In genomic region chr3:80649170-80649569, GRCh38 we compare ENCODE assay signal across 29 cellular contexts.
"Had no signal": no experiment of that assay in that cellular context is flagged by ENCODE, and none has a peak within 500 bp of the region (broad histone marks: within the 10 kb centered on the region; RNA-seq: fewer than 3 reads in every experiment).

No MANE protein-coding gene starts in this region.

- H3K4me1 ChIP-seq: stomach, suprapubic skin, testis, thyroid gland, tibial artery, tibial nerve, transverse colon, upper lobe of left lung, upper lobe of right lung, uterus, vagina had no signal

- H3K27ac Mint-ChIP-seq: stimulated activated effector memory CD8-positive, alpha-beta T cell treated with anti-CD3 and anti-CD28 coated beads, Interleukin-12 subunit alpha, Interleukin-12 subunit beta, amount 100 ng/mL, for 72 hours; stimulated activated memory B cell treated with anti-CD40 and anti-IgM and Interleukin-4, amounts not matched to agents 10 μg/mL and 1 μg/mL and 100 μg/mL, for 72 hours; stimulated activated naive B cell treated with anti-CD40 and anti-IgM and Interleukin-4, amounts not matched to agents 10 μg/mL and 1 μg/mL and 100 μg/mL, for 72 hours; stimulated activated naive CD8-positive, alpha-beta T cell treated with anti-CD3 and anti-CD28 coated beads, Interleukin-15, amount 100 ng/mL, for 72 hours; stimulated activated naive CD8-positive, alpha-beta T cell treated with anti-CD3 and anti-CD28 coated beads, Interleukin-15, Interleukin-2, amounts not matched to agents 100 ng/mL and 50 ng/mL, for 24 hours; type B pancreatic cell had no signal

- H3K27me3 Mint-ChIP-seq: stimulated activated memory B cell treated with anti-CD40 and anti-IgM and Interleukin-4, amounts not matched to agents 10 μg/mL and 1 μg/mL and 100 μg/mL, for 72 hours; stimulated activated naive B cell treated with anti-CD40 and anti-IgM and Interleukin-4, amounts not matched to agents 10 μg/mL and 1 μg/mL and 100 μg/mL, for 72 hours; stimulated activated naive CD8-positive, alpha-beta T cell treated with anti-CD3 and anti-CD28 coated beads, Interleukin-15, amount 100 ng/mL, for 72 hours; stimulated activated naive CD8-positive, alpha-beta T cell treated with anti-CD3 and anti-CD28 coated beads, Interleukin-15, Interleukin-2, amounts not matched to agents 100 ng/mL and 50 ng/mL, for 24 hours; type B pancreatic cell had no signal

- H3K36me3 Mint-ChIP-seq: stimulated activated effector memory CD8-positive, alpha-beta T cell treated with anti-CD3 and anti-CD28 coated beads, Interleukin-12 subunit alpha, Interleukin-12 subunit beta, amount 100 ng/mL, for 72 hours; stimulated activated memory B cell treated with anti-CD40 and anti-IgM and Interleukin-4, amounts not matched to agents 10 μg/mL and 1 μg/mL and 100 μg/mL, for 72 hours; stimulated activated naive B cell treated with anti-CD40 and anti-IgM and Interleukin-4, amounts not matched to agents 10 μg/mL and 1 μg/mL and 100 μg/mL, for 72 hours; type B pancreatic cell had no signal

- H3K9me3 ChIP-seq: suprapubic skin, testis, thoracic aorta, thyroid gland, tibial artery, tibial nerve, upper lobe of right lung, uterus, vagina had no signal

- H3K4me3 Mint-ChIP-seq: stimulated activated effector memory CD8-positive, alpha-beta T cell treated with anti-CD3 and anti-CD28 coated beads, Interleukin-12 subunit alpha, Interleukin-12 subunit beta, amount 100 ng/mL, for 72 hours; stimulated activated memory B cell treated with anti-CD40 and anti-IgM and Interleukin-4, amounts not matched to agents 10 μg/mL and 1 μg/mL and 100 μg/mL, for 72 hours; stimulated activated naive B cell treated with anti-CD40 and anti-IgM and Interleukin-4, amounts not matched to agents 10 μg/mL and 1 μg/mL and 100 μg/mL, for 72 hours; stimulated activated naive CD8-positive, alpha-beta T cell treated with anti-CD3 and anti-CD28 coated beads, Interleukin-15, amount 100 ng/mL, for 72 hours; stimulated activated naive CD8-positive, alpha-beta T cell treated with anti-CD3 and anti-CD28 coated beads, Interleukin-15, Interleukin-2, amounts not matched to agents 100 ng/mL and 50 ng/mL, for 24 hours; type B pancreatic cell had no signal

- FAIRE-seq: urothelium cell line had no signal

- H3K27ac ChIP-seq: stomach, suprapubic skin, testis, thoracic aorta, thyroid gland, tibial artery, tibial nerve, transverse colon, upper lobe of left lung, upper lobe of right lung, uterus, vagina had no signal

- H3K4me3 ChIP-seq: stomach, suprapubic skin, testis, thoracic aorta, thyroid gland, tibial artery, tibial nerve, transverse colon, upper lobe of left lung, upper lobe of right lung, uterus, vagina had no signal

- ATAC-seq: stimulated activated effector memory CD8-positive, alpha-beta T cell treated with anti-CD3 and anti-CD28 coated beads, Interleukin-12 subunit alpha, Interleukin-12 subunit beta, amount 100 ng/mL, for 72 hours; stimulated activated memory B cell treated with anti-CD40 and anti-IgM and Interleukin-4, amounts not matched to agents 10 μg/mL and 1 μg/mL and 100 μg/mL, for 72 hours; stimulated activated naive B cell treated with anti-CD40 and anti-IgM and Interleukin-4, amounts not matched to agents 10 μg/mL and 1 μg/mL and 100 μg/mL, for 72 hours; stimulated activated naive CD8-positive, alpha-beta T cell treated with anti-CD3 and anti-CD28 coated beads, Interleukin-15, amount 100 ng/mL, for 72 hours; stimulated activated naive CD8-positive, alpha-beta T cell treated with anti-CD3 and anti-CD28 coated beads, Interleukin-15, Interleukin-2, amounts not matched to agents 100 U/mL and 50 U/mL, for 24 hours; upper lobe of right lung had no signal

- H3K36me3 ChIP-seq: stomach, suprapubic skin, thoracic aorta, thyroid gland, tibial artery, tibial nerve, transverse colon, upper lobe of left lung, upper lobe of right lung, uterus, vagina had no signal

- DNase-seq: stimulated activated CD4-positive, alpha-beta T cell treated with anti-CD3 and anti-CD28 coated beads, Interleukin-2, amount 100 ng/mL, for 48 hours; stimulated activated CD4-positive, alpha-beta T cell treated with anti-CD3 and anti-CD28 coated beads, Interleukin-4, amount 100 ng/mL, for 1 hour; stimulated activated CD4-positive, alpha-beta T cell treated with anti-CD3 and anti-CD28 coated beads, Interleukin-4, amount 100 ng/mL, for 24 hours; stimulated activated CD4-positive, alpha-beta T cell treated with anti-CD3 and anti-CD28 coated beads, Interleukin-4, amount 100 ng/mL, for 4 hours; stimulated activated CD8-positive, alpha-beta memory T cell treated with anti-CD3 and anti-CD28 coated beads, Interleukin-4, amount 100 ng/mL, for 48 hours; stimulated activated naive B cell treated with anti-CD40 and anti-IgM and Interleukin-4, amounts not matched to agents 10 μg/mL and 1 μg/mL and 100 μg/mL, for 72 hours; stimulated activated naive CD4-positive, alpha-beta T cell; stimulated activated naive CD4-positive, alpha-beta T cell treated with Interleukin-2 at 50 U/mL for 16 hours; stimulated activated naive CD8-positive, alpha-beta T cell treated with anti-CD3 and anti-CD28 coated beads, Interleukin-15, amount 100 ng/mL, for 72 hours; stimulated activated naive CD8-positive, alpha-beta T cell treated with anti-CD3 and anti-CD28 coated beads, Interleukin-15, Interleukin-2, amounts not matched to agents 100 U/mL and 50 U/mL, for 24 hours; stomach; substantia nigra; testis; thyroid gland; tibial artery; transverse colon; trophoblast cell; upper lobe of left lung; upper lobe of right lung; uterus had no signal

- H3K27me3 ChIP-seq: stomach, suprapubic skin, testis, thyroid gland, tibial artery, tibial nerve, transverse colon, upper lobe of left lung, upper lobe of right lung, uterus, vagina had no signal

- H3K4me1 Mint-ChIP-seq: stimulated activated effector memory CD8-positive, alpha-beta T cell treated with anti-CD3 and anti-CD28 coated beads, Interleukin-12 subunit alpha, Interleukin-12 subunit beta, amount 100 ng/mL, for 72 hours; stimulated activated memory B cell treated with anti-CD40 and anti-IgM and Interleukin-4, amounts not matched to agents 10 μg/mL and 1 μg/mL and 100 μg/mL, for 72 hours; stimulated activated naive B cell treated with anti-CD40 and anti-IgM and Interleukin-4, amounts not matched to agents 10 μg/mL and 1 μg/mL and 100 μg/mL, for 72 hours; stimulated activated naive CD8-positive, alpha-beta T cell treated with anti-CD3 and anti-CD28 coated beads, Interleukin-15, amount 100 ng/mL, for 72 hours had no signal
